Comparison of ENCODE assay signal across 18 cellular contexts in genomic region chr9:90815944-90816357, GRCh38. TPM values are rescaled to one million over a fixed set of nuclear protein-coding genes. Genes with fewer than 3 reads are reported as not detected.
DNase-seq lines count a peak whose midpoint lies in the region; ATAC-seq, FAIRE-seq and TF ChIP-seq lines count a peak whose summit lies in the region.
"Had no signal": no experiment of that assay in that cellular context is flagged by ENCODE, and none has a peak within 500 bp of the region (broad histone marks: within the 10 kb centered on the region; RNA-seq: fewer than 3 reads in every experiment).

No MANE protein-coding gene starts in this region.

- H3K79me2 ChIP-seq in smooth muscle cell (ENCODE audit: low read depth), result no peaks in the 10 kb centered on the region

- peaks cover 2% of the 10 kb centered on the region for H3K9me3 Mint-ChIP-seq in nephron

- no peaks in the 10 kb centered on the region for H3F3A ChIP-seq in smooth muscle cell (ENCODE audit: low read depth)

- H3K4me3 Mint-ChIP-seq in T-helper 17 cell (no peak overlapping the region), nephron (no peak overlapping the region)
- H3K4me3 Mint-ChIP-seq: activated CD8-positive, alpha-beta T cell treated with anti-CD3 and anti-CD28 coated beads for 36 hours had no signal

- H4K20me1 ChIP-seq in smooth muscle cell (ENCODE audit: low read depth), result no peaks in the 10 kb centered on the region

- H3K27me3 Mint-ChIP-seq in T-helper 17 cell (peaks cover under 1% of the 10 kb centered on the region), nephron (ENCODE audit: low read depth) (peaks cover 4% of the 10 kb centered on the region)

- no peaks in the 10 kb centered on the region for H3K27me3 ChIP-seq in smooth muscle cell (ENCODE audit: low read depth)
- H3K27me3 ChIP-seq: SJCRH30, stomach had no signal

- WGBS in smooth muscle cell (ENCODE audit: low lambda C conversion rate), result 88% methylated on average over 4 of the region's 4 CpGs

- H3K9me3 ChIP-seq in T-helper 17 cell (ENCODE audit: control insufficient read depth, low read length, poor library complexity, severe bottlenecking) (no peaks in the 10 kb centered on the region), smooth muscle cell (replicated peaks; ENCODE audit: low read depth) (no peaks in the 10 kb centered on the region)
- H3K9me3 ChIP-seq: SJCRH30, stomach had no signal

- no peaks in the 10 kb centered on the region for H3K36me3 ChIP-seq in smooth muscle cell (ENCODE audit: low read depth)
- H3K36me3 ChIP-seq: SJCRH30, stomach had no signal

- no peaks in the 10 kb centered on the region for H3K4me1 ChIP-seq in smooth muscle cell (ENCODE audit: low read depth)
- H3K4me1 ChIP-seq: SJCRH30 had no signal

- H2AFZ ChIP-seq in smooth muscle cell (ENCODE audit: low read depth), result no peak overlapping the region

- no peak for TF ChIP-seq CTCF in nephron (IDR thresholded peaks at IDR 0.05; ENCODE audit: unreplicated experiment in 3 of 3)
- no peak for TF ChIP-seq CTCF in smooth muscle cell (IDR thresholded peaks at IDR 0.05; ENCODE audit: borderline replicate concordance, insufficient read depth, poor library complexity, severe bottlenecking)

- no peak overlapping the region for H3K4me2 ChIP-seq in smooth muscle cell

- TF ChIP-seq POLR2A in GM12892 (IDR thresholded peaks at IDR 0.05; ENCODE audit: low read depth, low read length), result no peak

- no peak overlapping the region for H3K4me3 ChIP-seq in smooth muscle cell
- H3K4me3 ChIP-seq: SJCRH30, stomach had no signal

- FAIRE-seq in GM12892 (lab: Jason Lieb, UNC), result peak; percentile 73
- FAIRE-seq: endothelial cell of umbilical vein, TTC549 had no signal

- no peak overlapping the region for H3K27ac ChIP-seq in smooth muscle cell (ENCODE audit: low read depth)
- H3K27ac ChIP-seq: SJCRH30 had no signal

- peak; percentile 21 for ATAC-seq in HG02610 (IDR thresholded peaks at IDR 0.05; ENCODE audit: unreplicated experiment)
- no peak for ATAC-seq in T-helper 17 cell
- no peak for ATAC-seq in GM21526 (IDR thresholded peaks at IDR 0.05; ENCODE audit: low FRiP score, unreplicated experiment)
- ATAC-seq: activated CD8-positive, alpha-beta T cell treated with anti-CD3 and anti-CD28 coated beads for 36 hours had no signal

- H3K4me1 Mint-ChIP-seq in T-helper 17 cell, result peaks cover 14% of the 10 kb centered on the region
- peaks cover 10% of the 10 kb centered on the region for H3K4me1 Mint-ChIP-seq in nephron

- no peak for DNase-seq in GM12892 (ENCODE audit: insufficient read length)
- DNase-seq in T-helper 17 cell, result no peak
- no peak for DNase-seq in smooth muscle cell (lab: John Stamatoyannopoulos, UW; ENCODE audit: unreplicated experiment)
- DNase-seq in NCI-H1436 treated with DMSO at 0.1 percent for 48 hours (lab: John Stamatoyannopoulos, UW), result no peak
- no peak for DNase-seq in NCI-H2196 (lab: John Stamatoyannopoulos, UW; ENCODE audit: unreplicated experiment)
- DNase-seq: DMS79, NCI-H1092, NCI-H226, SJCRH30 had no signal

- H3K36me3 Mint-ChIP-seq in T-helper 17 cell (ENCODE audit: low read depth) (no peaks in the 10 kb centered on the region), nephron (ENCODE audit: low read depth) (peaks cover 12% of the 10 kb centered on the region)

- H3K27ac Mint-ChIP-seq in T-helper 17 cell (peak overlapping the region; percentile 35), nephron (peak overlapping the region; percentile 76 to 93 (median 90))

- H3K9ac ChIP-seq in smooth muscle cell (ENCODE audit: low read depth), result no peak overlapping the region

RNA-seq across cellular contexts. Expression of gene SYK, which starts 14.3 kb away (rescaled TPM):
- 28.5 TPM for polyA plus RNA-seq in GM12892 (2012; ENCODE audit: missing spikeins)
- 1 to 10 TPM; 5.0 to 7.7 TPM for total RNA-seq in T-helper 17 cell
- total RNA-seq in smooth muscle cell, result 0.09 and 0.40 TPM in 2 replicates
- 0.46 TPM in 1 of 2 replicates, not detected in the other for polyA plus RNA-seq in smooth muscle cell
- total RNA-seq: endothelial cell of umbilical vein, lung microvascular endothelial cell, osteocyte, SJCRH30 had no signal
- polyA plus RNA-seq: endothelial cell of umbilical vein had no signal
